ENCODE assay signal across 2 cellular contexts in genomic region chr19:23992348-23992747, GRCh38.
TF ChIP-seq lines count a peak whose summit lies in the region.

No MANE protein-coding gene starts in this region.

TF ChIP-seq in liver, 16 proteins besides CTCF, POLR2A, EP300 and RAD21 (continued from another document):
- TF ChIP-seq REST (IDR thresholded peaks at IDR 0.05) = peak; percentile 51
- no peak for TF ChIP-seq EGR1 (IDR thresholded peaks at IDR 0.05; ENCODE audit: low read depth in 2 of 2)
- no peak for TF ChIP-seq ATF3 (IDR thresholded peaks at IDR 0.05)
- no peak for TF ChIP-seq TAF1 (conservative IDR thresholded peaks at IDR 0.05)
- peak; percentile 92 to 98 for TF ChIP-seq HNF4A (conservative IDR thresholded peaks at IDR 0.05)
- no peak for TF ChIP-seq GABPA (IDR thresholded peaks at IDR 0.05 in 1 of 2, conservative IDR thresholded peaks at IDR 0.05 in 1 of 2)
- peak; percentile 12 for TF ChIP-seq ZBTB33 (IDR thresholded peaks at IDR 0.05)
- TF ChIP-seq YY1 (IDR thresholded peaks at IDR 0.05) = peak; percentile 69
- peak; percentile 67 to 72 for TF ChIP-seq RXRA (IDR thresholded peaks at IDR 0.05)
- peak; percentile 10 for TF ChIP-seq MAX (IDR thresholded peaks at IDR 0.05)
- peak; percentile 10 for TF ChIP-seq FOXA1 (IDR thresholded peaks at IDR 0.05)

TF ChIP-seq in HepG2, 621 proteins besides CTCF, POLR2A, EP300 and RAD21 (continued from another document):
- TF ChIP-seq KDM4B (CRISPR knock-in tag; IDR thresholded peaks at IDR 0.05) = no peak
- TF ChIP-seq JDP2 (CRISPR knock-in tag; IDR thresholded peaks at IDR 0.05; ENCODE audit: borderline replicate concordance) = no peak
- TF ChIP-seq ZNF503 (CRISPR knock-in tag; IDR thresholded peaks at IDR 0.05) = no peak
- TF ChIP-seq U2AF2 (IDR thresholded peaks at IDR 0.05; ENCODE audit: low read depth, low read length) = no peak
- no peak for TF ChIP-seq PCBP2 (optimal IDR thresholded peaks at IDR 0.05; ENCODE audit: low read depth, low read length, poor library complexity, severe bottlenecking)
- no peak for TF ChIP-seq ISX (CRISPR knock-in tag; conservative IDR thresholded peaks at IDR 0.05)
- no peak for TF ChIP-seq ZNF713 (CRISPR knock-in tag; IDR thresholded peaks at IDR 0.05)
- TF ChIP-seq HHEX (CRISPR knock-in tag; IDR thresholded peaks at IDR 0.05) = no peak
- TF ChIP-seq IKZF4 (CRISPR knock-in tag; IDR thresholded peaks at IDR 0.05; ENCODE audit: borderline replicate concordance, low read depth, not compliant biosample characterization) = no peak
- TF ChIP-seq KLF6 (CRISPR knock-in tag; IDR thresholded peaks at IDR 0.05) = no peak
- no peak for TF ChIP-seq ZNF367 (CRISPR knock-in tag; IDR thresholded peaks at IDR 0.05; ENCODE audit: borderline replicate concordance)
- TF ChIP-seq ZNF430 (CRISPR knock-in tag; IDR thresholded peaks at IDR 0.05) = no peak
